Comparison of ENCODE assay signal across 8 cellular contexts in genomic region chr14:102923201-102923919, GRCh38. TPM values are rescaled to one million over a fixed set of nuclear protein-coding genes. Genes with fewer than 3 reads are reported as not detected.
A peak's percentile ranks its signal among the peaks of the same experiment; 100 is the strongest.
DNase-seq lines count a peak whose midpoint lies in the region; ATAC-seq and TF ChIP-seq lines count a peak whose summit lies in the region.
"Had no signal": no experiment of that assay in that cellular context is flagged by ENCODE, and none has a peak within 500 bp of the region (broad histone marks: within the 10 kb centered on the region; RNA-seq: fewer than 3 reads in every experiment).

No MANE protein-coding gene starts in this region.

- no peak overlapping the region for H2AFZ ChIP-seq in OCI-LY1 (ENCODE audit: low read length)

- H3K4me1 ChIP-seq in OCI-LY1 (ENCODE audit: insufficient read depth, low read length, severe bottlenecking), result peaks cover 20% of the 10 kb centered on the region
- peaks cover 14 to 36% (median 22%) of the 10 kb centered on the region in 3 donors for H3K4me1 ChIP-seq in esophagus squamous epithelium

- H3K4me1 Mint-ChIP-seq in natural killer cell, result peaks cover 0 to under 1% of the 10 kb centered on the region in 2 donors

- H3K9me3 ChIP-seq in OCI-LY1 (ENCODE audit: low read length), result no peaks in the 10 kb centered on the region
- no peaks in the 10 kb centered on the region for H3K9me3 ChIP-seq in esophagus squamous epithelium

- H3F3A ChIP-seq in OCI-LY1 (ENCODE audit: insufficient read depth, low read length), result no peaks in the 10 kb centered on the region

- H3K9me2 ChIP-seq in OCI-LY1 (ENCODE audit: low read depth, low read length), result no peaks in the 10 kb centered on the region

- TF ChIP-seq CTCF in OCI-LY1 (IDR thresholded peaks at IDR 0.05; ENCODE audit: low read length) (no peak), esophagus squamous epithelium (IDR thresholded peaks at IDR 0.05) (no peak), natural killer cell (IDR thresholded peaks at IDR 0.05) (no peak)

- no peaks in the 10 kb centered on the region for H4K20me1 ChIP-seq in OCI-LY1 (ENCODE audit: insufficient read depth, low read length)

- ATAC-seq in natural killer cell (no peak), HG03139 (IDR thresholded peaks at IDR 0.05; ENCODE audit: unreplicated experiment) (no peak)

- 9 to 16% methylated on average over 10 to 17 of the region's 53 CpGs for WGBS in esophagus squamous epithelium, 2 donors

- peak overlapping the region; percentile 33; the same call in 1 of the 2 replicates for H3K9ac ChIP-seq in OCI-LY1 (ENCODE audit: low read length)

- H3K27ac Mint-ChIP-seq in natural killer cell, result no peak overlapping the region

- H3K36me3 ChIP-seq in OCI-LY1 (ENCODE audit: insufficient read depth, low read length), result no peaks in the 10 kb centered on the region; the same call in 1 of the 2 replicates
- no peaks in the 10 kb centered on the region for H3K36me3 ChIP-seq in esophagus squamous epithelium

- H3K4me2 ChIP-seq in OCI-LY1 (ENCODE audit: low read length), result peak overlapping the region; percentile 50

- H3K27me3 Mint-ChIP-seq in natural killer cell (ENCODE audit: low read depth in 2 of 2), result peaks cover 13 to 17% of the 10 kb centered on the region in 2 donors

- peak; percentile 38 for DNase-seq in ELF-1 (ENCODE audit: low read depth, low spot score)
- no peak for DNase-seq in esophagus squamous epithelium (lab: John Stamatoyannopoulos, UW)
- DNase-seq in retina, result peak; percentile 33
- no peak for DNase-seq in GOT3 (lab: John Stamatoyannopoulos, UW)
- DNase-seq in natural killer cell, result no peak
- DNase-seq: amygdala had no signal

- H3K27ac ChIP-seq in OCI-LY1 (ENCODE audit: low read depth, low read length, poor library complexity, severe bottlenecking) (no peak overlapping the region), esophagus squamous epithelium (no peak overlapping the region)

- H3K36me3 Mint-ChIP-seq in natural killer cell, result no peaks in the 10 kb centered on the region

- H3K79me2 ChIP-seq in OCI-LY1 (ENCODE audit: insufficient read depth, low read length), result no peaks in the 10 kb centered on the region

- TF ChIP-seq POLR2A in esophagus squamous epithelium (IDR thresholded peaks at IDR 0.05), result no peak

- intact Hi-C loops in esophagus squamous epithelium (cut with DNase I) (loop anchor here (10.0 kb wide), 1 partner anchor 229 kb away; no protein-coding TSS in a partner anchor), natural killer cell (cut with micrococcal nuclease) (no loop called here)

- H3K27me3 ChIP-seq in OCI-LY1 (ENCODE audit: insufficient read depth, low read length), result no peaks in the 10 kb centered on the region
- peaks cover 0 to 62% (median 8%) of the 10 kb centered on the region in 4 donors for H3K27me3 ChIP-seq in esophagus squamous epithelium

- no peak overlapping the region for H3K4me3 Mint-ChIP-seq in natural killer cell

- no peaks in the 10 kb centered on the region for H3K9me3 Mint-ChIP-seq in natural killer cell

- H3K4me3 ChIP-seq in OCI-LY1 (ENCODE audit: low read depth, low read length, poor library complexity, severe bottlenecking), result peak overlapping the region; percentile 50
- H3K4me3 ChIP-seq in esophagus squamous epithelium, result peak overlapping the region; percentile 11 to 53 (median 32)

RNA-seq across cellular contexts. Expression of gene AMN, which starts 0.9 kb away (rescaled TPM):
- total RNA-seq in esophagus squamous epithelium (10 to 100 TPM in 3 of 4 donors, 1 to 10 TPM in 1; 7.6 to 24.0 (median 19.7) TPM), natural killer cell (1 to 10 TPM in 2 of 3 donors, under 1 TPM in 1; 0.24 to 2.4 (median 2.0) TPM)

Comparison
In these comparisons a context has a peak if more than half of its experiments do, and no peak if none do; other contexts are left out.
1. DNase-seq: peak in ELF-1 (single experiment) and retina (single experiment); none in esophagus squamous epithelium (single experiment), GOT3 (single experiment) and natural killer cell (single experiment).